Comparison of ENCODE assay signal across 1 cellular context in the genomic region with DNA sequence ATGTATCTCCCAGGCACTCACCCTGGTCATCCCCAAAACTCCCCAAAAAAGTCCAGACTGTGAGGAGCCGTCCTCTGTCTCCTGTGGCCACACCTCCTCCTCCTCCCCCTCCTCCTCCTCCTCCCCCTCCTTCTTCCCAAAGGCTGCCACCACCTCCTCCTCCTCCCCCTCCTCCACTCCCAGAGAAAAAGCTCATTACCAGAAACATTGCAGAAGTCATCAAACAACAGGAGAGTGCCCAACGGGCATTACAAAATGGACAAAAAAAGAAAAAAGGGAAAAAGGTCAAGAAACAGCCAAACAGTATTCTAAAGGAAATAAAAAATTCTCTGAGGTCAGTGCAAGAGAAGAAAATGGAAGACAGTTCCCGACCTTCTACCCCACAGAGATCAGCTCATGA.
TF ChIP-seq lines count a peak whose summit lies in the region.

No MANE protein-coding gene starts in this region.

TF ChIP-seq in GM23338, 12 proteins besides CTCF, POLR2A, EP300 and RAD21 (continued from another document):
- TF ChIP-seq POLR2AphosphoS5 (IDR thresholded peaks at IDR 0.05; ENCODE audit: low read depth) (no peak), JUNB (IDR thresholded peaks at IDR 0.05; ENCODE audit: unreplicated experiment) (no peak)
